Comparison of ENCODE assay signal across 1 cellular context in the genomic region with DNA sequence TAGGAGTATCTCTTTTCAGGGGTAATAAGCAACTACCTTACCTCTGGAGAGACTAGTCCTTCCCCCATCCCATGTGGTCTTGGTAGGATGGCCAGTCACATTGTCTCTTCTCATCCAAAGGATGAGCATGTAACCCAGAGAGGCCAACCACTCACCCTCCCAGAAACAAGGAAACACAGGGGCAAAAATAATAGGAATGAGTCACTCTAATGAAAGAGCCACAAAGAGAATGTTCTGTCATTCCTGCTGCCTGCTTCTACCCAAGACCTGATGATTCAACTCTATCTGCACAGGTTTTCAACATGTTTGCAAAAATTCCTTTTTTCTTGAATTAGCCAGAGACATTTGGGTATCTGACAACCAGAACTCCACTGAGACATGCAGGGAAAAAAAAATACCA.
TF ChIP-seq lines count a peak whose summit lies in the region.

No MANE protein-coding gene starts in this region.

TF ChIP-seq in HCT116, 20 proteins besides CTCF, POLR2A, EP300 and RAD21 (continued from another document):
- TF ChIP-seq, protein P1, sequence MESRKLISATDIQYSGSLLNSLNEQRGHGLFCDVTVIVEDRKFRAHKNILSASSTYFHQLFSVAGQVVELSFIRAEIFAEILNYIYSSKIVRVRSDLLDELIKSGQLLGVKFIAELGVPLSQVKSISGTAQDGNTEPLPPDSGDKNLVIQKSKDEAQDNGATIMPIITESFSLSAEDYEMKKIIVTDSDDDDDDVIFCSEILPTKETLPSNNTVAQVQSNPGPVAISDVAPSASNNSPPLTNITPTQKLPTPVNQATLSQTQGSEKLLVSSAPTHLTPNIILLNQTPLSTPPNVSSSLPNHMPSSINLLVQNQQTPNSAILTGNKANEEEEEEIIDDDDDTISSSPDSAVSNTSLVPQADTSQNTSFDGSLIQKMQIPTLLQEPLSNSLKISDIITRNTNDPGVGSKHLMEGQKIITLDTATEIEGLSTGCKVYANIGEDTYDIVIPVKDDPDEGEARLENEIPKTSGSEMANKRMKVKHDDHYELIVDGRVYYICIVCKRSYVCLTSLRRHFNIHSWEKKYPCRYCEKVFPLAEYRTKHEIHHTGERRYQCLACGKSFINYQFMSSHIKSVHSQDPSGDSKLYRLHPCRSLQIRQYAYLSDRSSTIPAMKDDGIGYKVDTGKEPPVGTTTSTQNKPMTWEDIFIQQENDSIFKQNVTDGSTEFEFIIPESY (IDR thresholded peaks at IDR 0.05; ENCODE audit: extremely low read depth, insufficient replicate concordance, low read length) = no peak
- TF ChIP-seq CEBPB (IDR thresholded peaks at IDR 0.05; ENCODE audit: low read depth) = peak; percentile 32
